16 cellular contexts compared by ENCODE assay signal in the genomic region with DNA sequence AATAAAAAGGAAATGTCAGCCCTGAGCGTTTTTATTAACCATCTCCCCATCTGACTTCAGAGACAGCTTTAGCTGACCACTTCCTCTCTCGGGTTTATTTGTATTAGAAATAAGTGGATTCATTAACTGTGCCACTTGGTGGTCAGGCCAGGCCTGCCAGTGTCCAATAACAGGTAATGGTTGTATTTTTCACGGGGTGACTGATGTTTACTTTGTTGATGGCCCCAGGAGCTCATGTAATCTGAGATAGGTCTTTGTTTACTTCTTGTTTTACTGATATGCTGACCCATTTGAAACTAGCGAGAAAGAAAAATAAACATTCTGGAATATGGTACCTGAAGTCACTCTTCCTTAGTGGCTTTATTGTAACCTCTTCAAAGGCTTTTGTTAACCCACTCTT.
DNase-seq lines count a peak whose midpoint lies in the region; ATAC-seq and TF ChIP-seq lines count a peak whose summit lies in the region.
"Had no signal": no experiment of that assay in that cellular context is flagged by ENCODE, and none has a peak within 500 bp of the region (broad histone marks: within the 10 kb centered on the region; RNA-seq: fewer than 3 reads in every experiment).

No MANE protein-coding gene starts in this region.

- H3K27ac ChIP-seq in upper lobe of left lung (no peak overlapping the region), heart right ventricle (no peak overlapping the region)
- H3K27ac ChIP-seq: dorsolateral prefrontal cortex, KMS-11, skin epidermis, uterus had no signal

- no peak for TF ChIP-seq POLR2A in upper lobe of left lung (IDR thresholded peaks at IDR 0.05)

- no peak for TF ChIP-seq CTCF in upper lobe of left lung (IDR thresholded peaks at IDR 0.05)
- TF ChIP-seq CTCF in heart right ventricle (IDR thresholded peaks at IDR 0.05): no peak

- ATAC-seq in upper lobe of left lung (ENCODE audit: low FRiP score in 2 of 2) (no peak), heart right ventricle (no peak)
- ATAC-seq in activated CD4-positive, CD25-positive, alpha-beta regulatory T cell treated with anti-CD3 and anti-CD28 coated beads, Interleukin-2, amount 50 U/mL, for 24 hours: no peak
- ATAC-seq: natural killer cell treated with Interleukin-12 subunit alpha and Interleukin-12 subunit beta and Interleukin-15 and Interleukin-18, amount 100 ng/mL, for 72 hours had no signal

- intact Hi-C loops in heart right ventricle (cut with DNase I): no loop called here

- no peaks in the 10 kb centered on the region for H3K36me3 ChIP-seq in upper lobe of left lung
- no peaks in the 10 kb centered on the region for H3K36me3 ChIP-seq in heart right ventricle
- H3K36me3 ChIP-seq: uterus had no signal

- H3K27me3 ChIP-seq in upper lobe of left lung: no peaks in the 10 kb centered on the region
- no peaks in the 10 kb centered on the region for H3K27me3 ChIP-seq in heart right ventricle
- H3K27me3 ChIP-seq: dorsolateral prefrontal cortex, uterus had no signal

- DNase-seq in DMS53 treated with DMSO at 0.1 percent for 48 hours (lab: John Stamatoyannopoulos, UW; ENCODE audit: unreplicated experiment) (peak; percentile 93), HT1080 (ENCODE audit: low read depth) (peak; percentile 9), NCI-H774 (lab: John Stamatoyannopoulos, UW) (peak; percentile 83), left kidney (ENCODE audit: low read depth, low spot score) (peak; percentile 71), upper lobe of left lung (no peak), heart right ventricle (no peak)
- DNase-seq in stimulated activated CD4-positive, alpha-beta T cell treated with anti-CD3 and anti-CD28 coated beads, Interleukin-4, amount 100 ng/mL, for 1 hour: no peak
- DNase-seq: dorsolateral prefrontal cortex, H7, kidney glomerular epithelial cell, T-helper 9 cell, uterus had no signal

- H3K4me3 ChIP-seq in upper lobe of left lung: no peak overlapping the region
- H3K4me3 ChIP-seq in heart right ventricle: no peak overlapping the region
- H3K4me3 ChIP-seq: dorsolateral prefrontal cortex, skin epidermis, uterus had no signal

- TF ChIP-seq EP300 in upper lobe of left lung (IDR thresholded peaks at IDR 0.05): no peak

- 20 to 22% methylated on average over 4 of the region's 4 CpGs for whole genome bisulfite sequencing in upper lobe of left lung, 2 donors
- 31 to 40% methylated on average over 4 of the region's 4 CpGs for WGBS in heart right ventricle, 2 donors

- H3K4me1 ChIP-seq in upper lobe of left lung (no peaks in the 10 kb centered on the region), heart right ventricle (no peaks in the 10 kb centered on the region)
- H3K4me1 ChIP-seq: uterus had no signal

- H3K9me3 ChIP-seq in upper lobe of left lung (no peaks in the 10 kb centered on the region), heart right ventricle (no peaks in the 10 kb centered on the region)
- H3K9me3 ChIP-seq: uterus had no signal

Comparison
In these comparisons a context has a peak if more than half of its experiments do, and no peak if none do; other contexts are left out.
1. DNase-seq: peak in DMS53 treated with DMSO at 0.1 percent for 48 hours (single experiment), HT1080 (single experiment), NCI-H774 (single experiment) and left kidney (single experiment); none in upper lobe of left lung (0 of 2), heart right ventricle (0 of 2) and stimulated activated CD4-positive, alpha-beta T cell treated with anti-CD3 and anti-CD28 coated beads, Interleukin-4, amount 100 ng/mL, for 1 hour (single experiment).